ENCODE assay signal across 20 cellular contexts in genomic region chr11:7603031-7603781, GRCh38.
A peak's percentile ranks its signal among the peaks of the same experiment; 100 is the strongest.
DNase-seq lines count a peak whose midpoint lies in the region; ATAC-seq and TF ChIP-seq lines count a peak whose summit lies in the region.
"Had no signal": no experiment of that assay in that cellular context is flagged by ENCODE, and none has a peak within 500 bp of the region (broad histone marks: within the 10 kb centered on the region; RNA-seq: fewer than 3 reads in every experiment).

No MANE protein-coding gene starts in this region.

- H2AK5ac ChIP-seq in trophoblast cell (ENCODE audit: low read length) = no peak overlapping the region

- H2BK120ac ChIP-seq in trophoblast cell (ENCODE audit: insufficient read depth, low read length, poor library complexity) = no peak overlapping the region

- no CpG with 5 or more reads among the region's 4 CpGs for WGBS in trophoblast cell (ENCODE audit: extremely low coverage, insufficient coverage, insufficient read length)

- no peak overlapping the region for H2AFZ ChIP-seq in trophoblast cell (ENCODE audit: insufficient read depth, low read length, poor library complexity)

- H2BK5ac ChIP-seq in trophoblast cell (ENCODE audit: low read depth, low read length, poor library complexity) = no peak overlapping the region

- H2BK12ac ChIP-seq in trophoblast cell (ENCODE audit: low read length) = no peak overlapping the region

- H3K27me3 Mint-ChIP-seq in Caco-2 (ENCODE audit: insufficient read depth, unreplicated experiment) = no peaks in the 10 kb centered on the region
- H3K27me3 Mint-ChIP-seq in activated CD4-positive, alpha-beta T cell treated with anti-CD3 and anti-CD28 coated beads for 36 hours = no peaks in the 10 kb centered on the region
- H3K27me3 Mint-ChIP-seq in activated naive CD4-positive, alpha-beta T cell treated with anti-CD3 and anti-CD28 coated beads, Interleukin-2, amount 10 ng/mL, durations not matched to agents 7 days and 5 days = no peaks in the 10 kb centered on the region

- intact Hi-C loops in Caco-2 (cut with micrococcal nuclease; ENCODE audit: unreplicated experiment) (no loop called here), sciatic nerve (cut with DNase I) (no loop called here)
- intact Hi-C loops in activated CD4-positive, alpha-beta T cell treated with anti-CD3 and anti-CD28 coated beads for 36 hours (cut with DNase I, micrococcal nuclease) = no loop called here

- ATAC-seq in sciatic nerve = no peak
- ATAC-seq in activated CD4-positive, alpha-beta T cell treated with anti-CD3 and anti-CD28 coated beads for 36 hours = no peak
- ATAC-seq: stimulated activated naive CD8-positive, alpha-beta T cell treated with anti-CD3 and anti-CD28 coated beads, Interleukin-15, Interleukin-2, amounts not matched to agents 100 U/mL and 50 U/mL, for 24 hours had no signal

- H3K4me1 ChIP-seq in Caco-2 (peaks cover 61% of the 10 kb centered on the region), trophoblast cell (ENCODE audit: control insufficient read depth in 1 of 2, insufficient read depth in 2 of 2, low read length in 2 of 2) (peaks cover 33 to 43% of the 10 kb centered on the region in 2 experiments), right atrium auricular region (peaks cover 0 to 4% of the 10 kb centered on the region in 2 donors)
- H3K4me1 ChIP-seq: uterus had no signal

- H3K4me3 ChIP-seq in Caco-2 (ENCODE audit: low read depth, low read length) = no peak overlapping the region
- H3K4me3 ChIP-seq in trophoblast cell (ENCODE audit: low read depth, low read length) = no peak overlapping the region
- H3K4me3 ChIP-seq in right atrium auricular region = no peak overlapping the region
- H3K4me3 ChIP-seq: colonic mucosa, uterus had no signal

- H3K4ac ChIP-seq in trophoblast cell (ENCODE audit: low read depth, low read length) = no peak overlapping the region

- no peak overlapping the region for H3K23ac ChIP-seq in trophoblast cell (ENCODE audit: low read length)

- CTCF ChIA-PET in Caco-2 (lab: Charles Lee) = no interaction called here
- CTCF ChIA-PET in activated CD4-positive, alpha-beta T cell treated with anti-CD3 and anti-CD28 coated beads for 36 hours (lab: Charles Lee) = interaction anchor here (0.8 kb wide), 1 partner anchor 90 kb away, joined by 3 read pairs; the partner anchor contains the start of gene PPFIBP2
- CTCF ChIA-PET in activated naive CD4-positive, alpha-beta T cell treated with anti-CD3 and anti-CD28 coated beads, Interleukin-2, amount 10 ng/mL, durations not matched to agents 7 days and 5 days (lab: Charles Lee) = no interaction called here

- no peaks in the 10 kb centered on the region for H3K79me2 ChIP-seq in trophoblast cell (ENCODE audit: control insufficient read depth, insufficient read depth, low read length, poor library complexity)

- TF ChIP-seq CTCF in Caco-2 (IDR thresholded peaks at IDR 0.05; ENCODE audit: insufficient read depth in 1 of 2, low read depth in 1 of 2, low read length in 1 of 2, severe bottlenecking in 1 of 2, unreplicated experiment in 1 of 2) = no peak
- TF ChIP-seq CTCF in right atrium auricular region (IDR thresholded peaks at IDR 0.05) = no peak

- no TSS peak for BruUV-seq in Caco-2 (replicated peaks; lab: Mats Ljungman, UMichigan)

- H3K4me3 Mint-ChIP-seq in Caco-2 (ENCODE audit: unreplicated experiment) = no peak overlapping the region
- H3K4me3 Mint-ChIP-seq in activated CD4-positive, alpha-beta T cell treated with anti-CD3 and anti-CD28 coated beads for 36 hours = no peak overlapping the region
- no peak overlapping the region for H3K4me3 Mint-ChIP-seq in activated naive CD4-positive, alpha-beta T cell treated with anti-CD3 and anti-CD28 coated beads, Interleukin-2, amount 10 ng/mL, durations not matched to agents 7 days and 5 days
- H3K4me3 Mint-ChIP-seq: activated naive CD4-positive, alpha-beta T cell treated with anti-CD3 and anti-CD28 coated beads for 36 hours had no signal

- no peak overlapping the region for H4K12ac ChIP-seq in trophoblast cell (ENCODE audit: low read depth, low read length)

- H3K18ac ChIP-seq in trophoblast cell (ENCODE audit: low read length) = no peak overlapping the region

- H3K9me3 ChIP-seq in Caco-2 (no peaks in the 10 kb centered on the region), trophoblast cell (ENCODE audit: insufficient read depth, low read depth, low read length) (no peaks in the 10 kb centered on the region), right atrium auricular region (no peaks in the 10 kb centered on the region)
- H3K9me3 ChIP-seq: colonic mucosa, uterus had no signal

- H4K91ac ChIP-seq in trophoblast cell (ENCODE audit: low read depth, low read length) = no peak overlapping the region

- H3K36me3 Mint-ChIP-seq in Caco-2 (ENCODE audit: insufficient read depth, unreplicated experiment) = peaks cover 16% of the 10 kb centered on the region
- peaks cover 4% of the 10 kb centered on the region for H3K36me3 Mint-ChIP-seq in activated CD4-positive, alpha-beta T cell treated with anti-CD3 and anti-CD28 coated beads for 36 hours (ENCODE audit: low read depth)
- no peaks in the 10 kb centered on the region for H3K36me3 Mint-ChIP-seq in activated naive CD4-positive, alpha-beta T cell treated with anti-CD3 and anti-CD28 coated beads, Interleukin-2, amount 10 ng/mL, durations not matched to agents 7 days and 5 days

- H3K9me3 Mint-ChIP-seq in Caco-2 (ENCODE audit: unreplicated experiment) = no peaks in the 10 kb centered on the region
- H3K9me3 Mint-ChIP-seq in activated CD4-positive, alpha-beta T cell treated with anti-CD3 and anti-CD28 coated beads for 36 hours (ENCODE audit: low read depth) = no peaks in the 10 kb centered on the region
- no peaks in the 10 kb centered on the region for H3K9me3 Mint-ChIP-seq in activated naive CD4-positive, alpha-beta T cell treated with anti-CD3 and anti-CD28 coated beads, Interleukin-2, amount 10 ng/mL, durations not matched to agents 7 days and 5 days
- H3K9me3 Mint-ChIP-seq: activated naive CD4-positive, alpha-beta T cell treated with anti-CD3 and anti-CD28 coated beads for 36 hours had no signal

- no peaks in the 10 kb centered on the region for H3K36me3 ChIP-seq in Caco-2 (ENCODE audit: control insufficient read depth, insufficient read depth, low read length)
- H3K36me3 ChIP-seq in trophoblast cell (ENCODE audit: control insufficient read depth in 1 of 2, insufficient read depth in 2 of 2, low read length in 2 of 2) = peaks cover 0 to 3% of the 10 kb centered on the region in 2 experiments
- H3K36me3 ChIP-seq in right atrium auricular region = peaks cover 3% of the 10 kb centered on the region
- H3K36me3 ChIP-seq: colonic mucosa, uterus had no signal

- H3K9ac ChIP-seq in trophoblast cell (ENCODE audit: low read length) = no peak overlapping the region

- H4K8ac ChIP-seq in trophoblast cell (ENCODE audit: low read depth, low read length) = no peak overlapping the region

- POLR2A ChIA-PET in Caco-2 (lab: Charles Lee) = no interaction called here
- POLR2A ChIA-PET in activated CD4-positive, alpha-beta T cell treated with anti-CD3 and anti-CD28 coated beads for 36 hours (lab: Charles Lee) = no interaction called here

- H3K4me1 Mint-ChIP-seq in Caco-2 (ENCODE audit: low read depth, unreplicated experiment) = peaks cover 23% of the 10 kb centered on the region
- no peaks in the 10 kb centered on the region for H3K4me1 Mint-ChIP-seq in activated CD4-positive, alpha-beta T cell treated with anti-CD3 and anti-CD28 coated beads for 36 hours
- H3K4me1 Mint-ChIP-seq in activated naive CD4-positive, alpha-beta T cell treated with anti-CD3 and anti-CD28 coated beads, Interleukin-2, amount 10 ng/mL, durations not matched to agents 7 days and 5 days = peaks cover 3% of the 10 kb centered on the region

- peak overlapping the region; percentile 21 for H3K27ac ChIP-seq in trophoblast cell (ENCODE audit: low read depth, low read length)
- H3K27ac ChIP-seq in right atrium auricular region = no peak overlapping the region
- H3K27ac ChIP-seq: uterus had no signal

- peak overlapping the region; percentile 36 for H3K27ac Mint-ChIP-seq in Caco-2 (ENCODE audit: unreplicated experiment)
- no peak overlapping the region for H3K27ac Mint-ChIP-seq in activated CD4-positive, alpha-beta T cell treated with anti-CD3 and anti-CD28 coated beads for 36 hours
- no peak overlapping the region for H3K27ac Mint-ChIP-seq in activated naive CD4-positive, alpha-beta T cell treated with anti-CD3 and anti-CD28 coated beads, Interleukin-2, amount 10 ng/mL, durations not matched to agents 7 days and 5 days
- H3K27ac Mint-ChIP-seq: activated naive CD4-positive, alpha-beta T cell treated with anti-CD3 and anti-CD28 coated beads for 36 hours had no signal

- DNase-seq in Caco-2 (no peak), M059J (ENCODE audit: low read depth) (peak; percentile 40), fibroblast of peridontal ligament (ENCODE audit: extremely low read depth) (peak; percentile 85), trophoblast cell (peak; percentile 53 to 97), right atrium auricular region (ENCODE audit: low spot score) (no peak), sciatic nerve (ENCODE audit: low spot score) (no peak)
- DNase-seq in activated CD4-positive, alpha-beta T cell treated with anti-CD3 and anti-CD28 coated beads for 36 hours = no peak
- no peak for DNase-seq in activated naive CD4-positive, alpha-beta T cell treated with anti-CD3 and anti-CD28 coated beads, Interleukin-2, amount 10 ng/mL, durations not matched to agents 7 days and 5 days
- DNase-seq: activated CD4-positive, alpha-beta T cell treated with anti-CD3 and anti-CD28 coated beads, Interleukin-2, amount 50 U/mL, for 1 hour; activated naive CD4-positive, alpha-beta T cell treated with anti-CD3 and anti-CD28 coated beads for 36 hours; colonic mucosa; COR-L47; erythroblast; GDM1; GOT3; midbrain; NCI-H1105; NCI-H774; stimulated activated naive CD8-positive, alpha-beta T cell treated with anti-CD3 and anti-CD28 coated beads, Interleukin-15, Interleukin-2, amounts not matched to agents 100 U/mL and 50 U/mL, for 24 hours; uterus had no signal

- no peak overlapping the region for H3K4me2 ChIP-seq in trophoblast cell (ENCODE audit: low read length)

- H3K27me3 ChIP-seq in Caco-2 (replicated peaks; ENCODE audit: control insufficient read depth, insufficient read depth, low read length) (no peaks in the 10 kb centered on the region), trophoblast cell (ENCODE audit: insufficient read depth, low read length) (no peaks in the 10 kb centered on the region), right atrium auricular region (no peaks in the 10 kb centered on the region)
- H3K27me3 ChIP-seq: colonic mucosa, uterus had no signal

- no peak overlapping the region for H3K14ac ChIP-seq in trophoblast cell (ENCODE audit: low read length)

- H3K79me1 ChIP-seq in trophoblast cell (ENCODE audit: low read length) = peaks cover 20% of the 10 kb centered on the region

Comparison
In these comparisons a context has a peak if more than half of its experiments do, and no peak if none do; other contexts are left out.
1. DNase-seq: peak in M059J (single experiment), fibroblast of peridontal ligament (single experiment) and trophoblast cell (2 of 2); none in Caco-2 (0 of 2), right atrium auricular region (single experiment), sciatic nerve (single experiment), activated CD4-positive, alpha-beta T cell treated with anti-CD3 and anti-CD28 coated beads for 36 hours (single experiment) and activated naive CD4-positive, alpha-beta T cell treated with anti-CD3 and anti-CD28 coated beads, Interleukin-2, amount 10 ng/mL, durations not matched to agents 7 days and 5 days (single experiment).